In genomic region chr2:175965773-175966172, GRCh38 we compare ENCODE assay signal across 9 cellular contexts.
"Had no signal": no experiment of that assay in that cellular context is flagged by ENCODE, and none has a peak within 500 bp of the region (broad histone marks: within the 10 kb centered on the region; RNA-seq: fewer than 3 reads in every experiment).

No MANE protein-coding gene starts in this region.

- H3K27ac ChIP-seq: GM23248, HL-60 had no signal

- H3K9ac ChIP-seq: GM23248 had no signal

- H3K36me3 ChIP-seq: HAP-1 had no signal

- H3K4me3 Mint-ChIP-seq: HFFc6, IgD-negative memory B cell had no signal

- H2AFZ ChIP-seq: GM23248 had no signal

- H3K4me1 ChIP-seq: HAP-1 had no signal

- H3K9me3 ChIP-seq: HAP-1 had no signal

- DNase-seq: GM23248, GOT3, H7, HFFc6, KG1 had no signal

- H3K4me3 ChIP-seq: GM23248, HAP-1 had no signal

- ATAC-seq: HCT116 had no signal

- H3K27ac Mint-ChIP-seq: HFFc6, IgD-negative memory B cell had no signal
